Comparison of ENCODE assay signal across 8 cellular contexts in the genomic region with DNA sequence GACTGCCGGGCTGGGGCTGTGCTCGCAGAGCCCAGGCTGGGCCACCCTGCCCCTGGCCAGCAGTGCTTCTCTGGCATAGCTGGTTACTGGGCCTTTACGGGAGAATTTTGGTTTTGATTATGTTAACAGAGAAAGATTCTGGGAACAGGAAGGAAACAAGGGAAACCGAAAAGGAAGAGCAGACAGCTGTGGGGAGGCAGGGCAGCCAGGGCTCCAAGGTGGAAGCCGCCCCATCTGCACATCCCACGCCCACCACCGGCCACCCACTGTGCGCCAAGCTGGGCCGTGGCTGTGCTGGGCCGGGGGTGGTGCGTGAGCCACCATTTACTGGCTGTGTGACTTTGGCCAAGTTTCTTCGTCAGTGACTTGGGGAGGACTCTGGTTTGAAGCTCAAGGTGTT. TPM values are rescaled to one million over a fixed set of nuclear protein-coding genes. Genes with fewer than 3 reads are reported as not detected.
DNase-seq lines count a peak whose midpoint lies in the region; ATAC-seq and TF ChIP-seq lines count a peak whose summit lies in the region.

No MANE protein-coding gene starts in this region.

- H3K4me3 Mint-ChIP-seq in activated T-helper 17 cell treated with anti-CD3 and anti-CD28 coated beads, Interleukin-2, amount 50 U/mL, for 72 hours = peak overlapping the region; percentile 95

- peak overlapping the region; percentile 93 for H3K27ac Mint-ChIP-seq in activated T-helper 17 cell treated with anti-CD3 and anti-CD28 coated beads, Interleukin-2, amount 50 U/mL, for 72 hours

- ATAC-seq in activated T-helper 17 cell treated with anti-CD3 and anti-CD28 coated beads, Interleukin-2, amount 50 U/mL, for 72 hours (replicated peaks) = peak; percentile 30
- ATAC-seq in lower lobe of right lung (peak; percentile 6 to 20), HG03378 (IDR thresholded peaks at IDR 0.05; ENCODE audit: unreplicated experiment) (no peak)

- H3K9me3 Mint-ChIP-seq in activated T-helper 17 cell treated with anti-CD3 and anti-CD28 coated beads, Interleukin-2, amount 50 U/mL, for 72 hours = no peaks in the 10 kb centered on the region

- peak overlapping the region; percentile 88 for H3K27ac ChIP-seq in lower lobe of right lung

- H3K4me1 Mint-ChIP-seq in activated T-helper 17 cell treated with anti-CD3 and anti-CD28 coated beads, Interleukin-2, amount 50 U/mL, for 72 hours = peaks cover 45% of the 10 kb centered on the region

- no peak for TF ChIP-seq CTCF in lower lobe of right lung (IDR thresholded peaks at IDR 0.05)

- H3K9me3 ChIP-seq in lower lobe of right lung = no peaks in the 10 kb centered on the region

- H3K36me3 Mint-ChIP-seq in activated T-helper 17 cell treated with anti-CD3 and anti-CD28 coated beads, Interleukin-2, amount 50 U/mL, for 72 hours (ENCODE audit: low read depth) = peaks cover 49% of the 10 kb centered on the region

- H3K27me3 Mint-ChIP-seq in activated T-helper 17 cell treated with anti-CD3 and anti-CD28 coated beads, Interleukin-2, amount 50 U/mL, for 72 hours = no peaks in the 10 kb centered on the region

- peak; percentile 9 for DNase-seq in stimulated activated naive CD4-positive, alpha-beta T cell treated with Interleukin-2 at 50 U/mL for 16 hours (lab: John Stamatoyannopoulos, UW)
- DNase-seq in stimulated activated naive CD4-positive, alpha-beta T cell (lab: John Stamatoyannopoulos, UW) = no peak
- DNase-seq in lower lobe of right lung (no peak), EL (no peak), DMS79 treated with DMSO at 0.1 percent for 48 hours (lab: John Stamatoyannopoulos, UW) (no peak), NCI-H1105 (lab: John Stamatoyannopoulos, UW) (no peak)

- no peaks in the 10 kb centered on the region for H3K27me3 ChIP-seq in lower lobe of right lung (ENCODE audit: low read depth)

- H3K4me1 ChIP-seq in lower lobe of right lung = peaks cover 91% of the 10 kb centered on the region

- H3K36me3 ChIP-seq in lower lobe of right lung = peaks cover 11% of the 10 kb centered on the region

- peak overlapping the region; percentile 68 for H3K4me3 ChIP-seq in lower lobe of right lung

- intact Hi-C loops in lower lobe of right lung (cut with DNase I) = no loop called here

RNA-seq across cellular contexts. Expression of a gene that starts 20.1 kb away (rescaled TPM):
- total RNA-seq in activated T-helper 17 cell treated with anti-CD3 and anti-CD28 coated beads, Interleukin-2, amount 50 U/mL, for 72 hours = 100 to 1,000 TPM in 1 of 2 donors, 10 to 100 TPM in 1; 83.5 to 122 TPM
- 102 TPM for total RNA-seq in lower lobe of right lung

RNA-seq across cellular contexts. Expression of a gene that starts 30.7 kb away (rescaled TPM):
- total RNA-seq in activated T-helper 17 cell treated with anti-CD3 and anti-CD28 coated beads, Interleukin-2, amount 50 U/mL, for 72 hours = 100 to 1,000 TPM; 220 to 254 TPM
- total RNA-seq in lower lobe of right lung = 279 TPM

RNA-seq across cellular contexts. Expression of a gene that starts 56.8 kb away (rescaled TPM):
- total RNA-seq in activated T-helper 17 cell treated with anti-CD3 and anti-CD28 coated beads, Interleukin-2, amount 50 U/mL, for 72 hours = 100 to 1,000 TPM in 1 of 2 donors, 10 to 100 TPM in 1; 80.1 to 110 TPM
- 36.7 TPM for total RNA-seq in lower lobe of right lung
